In the genomic region with DNA sequence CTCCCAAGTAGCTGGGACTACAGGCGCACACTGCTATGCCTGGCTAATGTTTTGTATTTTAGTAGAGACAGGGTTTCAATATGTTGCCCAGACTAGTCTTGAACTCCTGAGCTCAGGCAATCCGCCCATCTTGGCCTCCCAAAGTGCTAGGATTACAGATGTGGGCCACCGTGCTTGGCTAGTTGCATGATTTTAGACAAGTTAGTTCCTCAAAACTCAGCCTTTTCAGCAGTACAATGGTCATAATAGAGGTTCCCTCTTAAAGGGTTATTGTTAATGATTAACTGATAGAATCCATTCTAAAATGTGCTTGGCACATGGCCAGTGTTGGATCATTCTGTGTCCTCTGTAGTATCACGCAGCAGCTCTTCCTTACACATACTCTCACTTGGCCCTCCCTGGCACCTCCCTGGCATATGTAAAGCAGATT, we compare ENCODE assay signal across 2 cellular contexts.
TF ChIP-seq lines count a peak whose summit lies in the region.

No MANE protein-coding gene starts in this region.

TF ChIP-seq in GM23338, 12 proteins besides CTCF, POLR2A, EP300 and RAD21:
- TF ChIP-seq ETS1 (IDR thresholded peaks at IDR 0.05) (no peak), EZH2phosphoT487 (IDR thresholded peaks at IDR 0.05; ENCODE audit: unreplicated experiment) (no peak), EZH2 (IDR thresholded peaks at IDR 0.05; ENCODE audit: low read depth, unreplicated experiment) (no peak), ZNF114 (CRISPR knock-in tag; IDR thresholded peaks at IDR 0.05) (no peak), ZNF331 (CRISPR knock-in tag; IDR thresholded peaks at IDR 0.05; ENCODE audit: low read depth) (no peak), STAT1 (IDR thresholded peaks at IDR 0.05; ENCODE audit: unreplicated experiment) (no peak), ZNF462 (CRISPR knock-in tag; IDR thresholded peaks at IDR 0.05) (no peak)

TF ChIP-seq in HepG2, 621 proteins besides CTCF, POLR2A, EP300 and RAD21 (continues in another document):
- TF ChIP-seq MBNL3 (CRISPR knock-in tag; conservative IDR thresholded peaks at IDR 0.05) (no peak), GMEB2 (CRISPR knock-in tag; IDR thresholded peaks at IDR 0.05; ENCODE audit: low read depth) (no peak), MTF1 (CRISPR knock-in tag; IDR thresholded peaks at IDR 0.05) (no peak), FOSL2 (CRISPR knock-in tag; IDR thresholded peaks at IDR 0.05) (peak; percentile 13; the same call in 1 of the 2 replicates), TAF1 (CRISPR knock-in tag; IDR thresholded peaks at IDR 0.05) (peak; percentile 74; the same call in 1 of the 2 replicates), MAX (IDR thresholded peaks at IDR 0.05) (peak; percentile 52), THYN1 (CRISPR knock-in tag; IDR thresholded peaks at IDR 0.05; ENCODE audit: borderline replicate concordance, low read depth) (no peak), ZNF644 (CRISPR knock-in tag; IDR thresholded peaks at IDR 0.05; ENCODE audit: low read depth) (peak; percentile 60; the same call in 1 of the 2 replicates), KDM1A (CRISPR knock-in tag; IDR thresholded peaks at IDR 0.05) (peak; percentile 64; the same call in 1 of the 2 replicates), ZNF441 (CRISPR knock-in tag; IDR thresholded peaks at IDR 0.05; ENCODE audit: borderline replicate concordance) (peak; percentile 35; the same call in 1 of the 2 replicates), ZNF703 (CRISPR knock-in tag; IDR thresholded peaks at IDR 0.05; ENCODE audit: borderline replicate concordance) (no peak), ZMYM4 (CRISPR knock-in tag; IDR thresholded peaks at IDR 0.05) (peak; percentile 28; the same call in 1 of the 2 replicates), REL (CRISPR knock-in tag; conservative IDR thresholded peaks at IDR 0.05) (no peak), PATZ1 (CRISPR knock-in tag; IDR thresholded peaks at IDR 0.05) (peak; percentile 19; the same call in 1 of the 2 replicates), TGIF2 (CRISPR knock-in tag; IDR thresholded peaks at IDR 0.05) (no peak), STAT6 (CRISPR knock-in tag; IDR thresholded peaks at IDR 0.05; ENCODE audit: borderline replicate concordance) (no peak), HNF1B (CRISPR knock-in tag; IDR thresholded peaks at IDR 0.05) (peak; percentile 98), ZNF484 (CRISPR knock-in tag; IDR thresholded peaks at IDR 0.05; ENCODE audit: borderline replicate concordance, low read depth) (no peak), ZNF280B (CRISPR knock-in tag; IDR thresholded peaks at IDR 0.05; ENCODE audit: borderline replicate concordance) (no peak), GATAD2A (CRISPR knock-in tag; IDR thresholded peaks at IDR 0.05) (peak; percentile 49; the same call in 1 of the 2 replicates), NCOA5 (CRISPR knock-in tag; IDR thresholded peaks at IDR 0.05) (no peak), CENPX (CRISPR knock-in tag; IDR thresholded peaks at IDR 0.05) (no peak), KDM4B (CRISPR knock-in tag; IDR thresholded peaks at IDR 0.05) (no peak), ERF (CRISPR knock-in tag; IDR thresholded peaks at IDR 0.05) (peak; percentile 40; the same call in 1 of the 2 replicates), KDM3A (CRISPR knock-in tag; IDR thresholded peaks at IDR 0.05; ENCODE audit: low read depth) (no peak), ZNF12 (CRISPR knock-in tag; IDR thresholded peaks at IDR 0.05) (peak; percentile 100), ZNF232 (CRISPR knock-in tag; IDR thresholded peaks at IDR 0.05; ENCODE audit: borderline replicate concordance) (no peak), ZMAT3 (CRISPR knock-in tag; conservative IDR thresholded peaks at IDR 0.05) (no peak), NFE2 (CRISPR knock-in tag; IDR thresholded peaks at IDR 0.05) (no peak), IRX3 (CRISPR knock-in tag; IDR thresholded peaks at IDR 0.05; ENCODE audit: borderline replicate concordance, low read depth) (no peak), RCOR2 (CRISPR knock-in tag; IDR thresholded peaks at IDR 0.05) (peak; percentile 37; the same call in 1 of the 2 replicates)
- TF ChIP-seq, protein P1, sequence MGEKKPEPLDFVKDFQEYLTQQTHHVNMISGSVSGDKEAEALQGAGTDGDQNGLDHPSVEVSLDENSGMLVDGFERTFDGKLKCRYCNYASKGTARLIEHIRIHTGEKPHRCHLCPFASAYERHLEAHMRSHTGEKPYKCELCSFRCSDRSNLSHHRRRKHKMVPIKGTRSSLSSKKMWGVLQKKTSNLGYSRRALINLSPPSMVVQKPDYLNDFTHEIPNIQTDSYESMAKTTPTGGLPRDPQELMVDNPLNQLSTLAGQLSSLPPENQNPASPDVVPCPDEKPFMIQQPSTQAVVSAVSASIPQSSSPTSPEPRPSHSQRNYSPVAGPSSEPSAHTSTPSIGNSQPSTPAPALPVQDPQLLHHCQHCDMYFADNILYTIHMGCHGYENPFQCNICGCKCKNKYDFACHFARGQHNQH (CRISPR knock-in tag; IDR thresholded peaks at IDR 0.05): 0 out of 2 replicates have a peak, but pooled peaks have one; percentile 32
- TF ChIP-seq, protein P2, sequence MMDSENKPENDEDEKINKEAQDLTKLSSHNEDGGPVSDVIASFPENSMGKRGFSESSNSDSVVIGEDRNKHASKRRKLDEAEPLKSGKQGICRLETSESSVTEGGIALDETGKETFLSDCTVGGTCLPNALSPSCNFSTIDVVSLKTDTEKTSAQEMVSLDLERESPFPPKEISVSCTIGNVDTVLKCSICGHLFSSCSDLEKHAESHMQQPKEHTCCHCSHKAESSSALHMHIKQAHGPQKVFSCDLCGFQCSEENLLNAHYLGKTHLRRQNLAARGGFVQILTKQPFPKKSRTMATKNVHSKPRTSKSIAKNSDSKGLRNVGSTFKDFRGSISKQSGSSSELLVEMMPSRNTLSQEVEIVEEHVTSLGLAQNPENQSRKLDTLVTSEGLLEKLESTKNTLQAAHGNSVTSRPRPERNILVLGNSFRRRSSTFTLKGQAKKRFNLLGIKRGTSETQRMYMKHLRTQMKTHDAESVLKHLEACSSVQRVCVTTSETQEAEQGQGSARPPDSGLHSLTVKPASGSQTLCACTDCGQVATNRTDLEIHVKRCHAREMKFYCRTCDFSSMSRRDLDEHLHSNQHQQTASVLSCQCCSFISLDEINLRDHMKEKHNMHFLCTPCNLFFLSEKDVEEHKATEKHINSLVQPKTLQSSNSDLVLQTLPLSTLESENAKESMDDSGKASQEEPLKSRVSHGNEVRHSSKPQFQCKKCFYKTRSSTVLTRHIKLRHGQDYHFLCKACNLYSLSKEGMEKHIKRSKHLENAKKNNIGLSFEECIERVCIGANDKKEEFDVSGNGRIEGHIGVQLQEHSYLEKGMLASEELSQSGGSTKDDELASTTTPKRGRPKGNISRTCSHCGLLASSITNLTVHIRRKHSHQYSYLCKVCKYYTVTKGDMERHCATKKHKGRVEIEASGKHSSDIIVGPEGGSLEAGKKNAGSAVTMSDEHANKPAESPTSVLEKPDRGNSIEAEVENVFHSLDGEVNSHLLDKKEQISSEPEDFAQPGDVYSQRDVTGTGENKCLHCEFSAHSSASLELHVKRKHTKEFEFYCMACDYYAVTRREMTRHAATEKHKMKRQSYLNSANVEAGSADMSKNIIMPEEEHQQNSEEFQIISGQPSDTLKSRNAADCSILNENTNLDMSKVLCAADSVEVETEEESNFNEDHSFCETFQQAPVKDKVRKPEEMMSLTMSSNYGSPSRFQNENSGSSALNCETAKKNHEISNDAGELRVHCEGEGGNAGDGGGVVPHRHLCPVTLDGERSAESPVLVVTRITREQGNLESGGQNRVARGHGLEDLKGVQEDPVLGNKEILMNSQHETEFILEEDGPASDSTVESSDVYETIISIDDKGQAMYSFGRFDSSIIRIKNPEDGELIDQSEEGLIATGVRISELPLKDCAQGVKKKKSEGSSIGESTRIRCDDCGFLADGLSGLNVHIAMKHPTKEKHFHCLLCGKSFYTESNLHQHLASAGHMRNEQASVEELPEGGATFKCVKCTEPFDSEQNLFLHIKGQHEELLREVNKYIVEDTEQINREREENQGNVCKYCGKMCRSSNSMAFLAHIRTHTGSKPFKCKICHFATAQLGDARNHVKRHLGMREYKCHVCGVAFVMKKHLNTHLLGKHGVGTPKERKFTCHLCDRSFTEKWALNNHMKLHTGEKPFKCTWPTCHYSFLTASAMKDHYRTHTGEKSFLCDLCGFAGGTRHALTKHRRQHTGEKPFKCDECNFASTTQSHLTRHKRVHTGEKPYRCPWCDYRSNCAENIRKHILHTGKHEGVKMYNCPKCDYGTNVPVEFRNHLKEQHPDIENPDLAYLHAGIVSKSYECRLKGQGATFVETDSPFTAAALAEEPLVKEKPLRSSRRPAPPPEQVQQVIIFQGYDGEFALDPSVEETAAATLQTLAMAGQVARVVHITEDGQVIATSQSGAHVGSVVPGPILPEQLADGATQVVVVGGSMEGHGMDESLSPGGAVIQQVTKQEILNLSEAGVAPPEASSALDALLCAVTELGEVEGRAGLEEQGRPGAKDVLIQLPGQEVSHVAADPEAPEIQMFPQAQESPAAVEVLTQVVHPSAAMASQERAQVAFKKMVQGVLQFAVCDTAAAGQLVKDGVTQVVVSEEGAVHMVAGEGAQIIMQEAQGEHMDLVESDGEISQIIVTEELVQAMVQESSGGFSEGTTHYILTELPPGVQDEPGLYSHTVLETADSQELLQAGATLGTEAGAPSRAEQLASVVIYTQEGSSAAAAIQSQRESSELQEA (CRISPR knock-in tag; IDR thresholded peaks at IDR 0.05; ENCODE audit: not compliant biosample characterization): no peak
- TF ChIP-seq, protein P3, sequence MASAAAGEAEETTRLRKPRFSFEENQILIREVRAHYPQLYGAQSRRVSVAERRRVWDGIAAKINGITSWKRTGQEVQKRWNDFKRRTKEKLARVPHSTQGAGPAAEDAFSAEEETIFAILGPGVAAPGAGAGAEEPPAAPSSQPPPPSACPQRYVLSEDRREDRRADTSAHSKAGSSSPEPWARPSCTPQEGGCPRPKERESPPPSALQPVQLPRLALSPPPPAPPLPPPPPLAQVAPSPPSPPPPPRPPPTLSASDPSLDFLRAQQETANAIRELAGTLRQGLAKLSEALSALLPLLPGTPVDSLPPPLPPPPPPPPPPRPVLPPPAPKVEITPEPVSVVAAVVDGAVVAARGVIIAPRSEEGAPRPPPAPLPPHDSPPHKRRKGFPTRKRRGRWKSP (CRISPR knock-in tag; IDR thresholded peaks at IDR 0.05): peak; percentile 19; the same call in 1 of the 2 replicates
